37 cellular contexts compared by ENCODE assay signal in the genomic region with DNA sequence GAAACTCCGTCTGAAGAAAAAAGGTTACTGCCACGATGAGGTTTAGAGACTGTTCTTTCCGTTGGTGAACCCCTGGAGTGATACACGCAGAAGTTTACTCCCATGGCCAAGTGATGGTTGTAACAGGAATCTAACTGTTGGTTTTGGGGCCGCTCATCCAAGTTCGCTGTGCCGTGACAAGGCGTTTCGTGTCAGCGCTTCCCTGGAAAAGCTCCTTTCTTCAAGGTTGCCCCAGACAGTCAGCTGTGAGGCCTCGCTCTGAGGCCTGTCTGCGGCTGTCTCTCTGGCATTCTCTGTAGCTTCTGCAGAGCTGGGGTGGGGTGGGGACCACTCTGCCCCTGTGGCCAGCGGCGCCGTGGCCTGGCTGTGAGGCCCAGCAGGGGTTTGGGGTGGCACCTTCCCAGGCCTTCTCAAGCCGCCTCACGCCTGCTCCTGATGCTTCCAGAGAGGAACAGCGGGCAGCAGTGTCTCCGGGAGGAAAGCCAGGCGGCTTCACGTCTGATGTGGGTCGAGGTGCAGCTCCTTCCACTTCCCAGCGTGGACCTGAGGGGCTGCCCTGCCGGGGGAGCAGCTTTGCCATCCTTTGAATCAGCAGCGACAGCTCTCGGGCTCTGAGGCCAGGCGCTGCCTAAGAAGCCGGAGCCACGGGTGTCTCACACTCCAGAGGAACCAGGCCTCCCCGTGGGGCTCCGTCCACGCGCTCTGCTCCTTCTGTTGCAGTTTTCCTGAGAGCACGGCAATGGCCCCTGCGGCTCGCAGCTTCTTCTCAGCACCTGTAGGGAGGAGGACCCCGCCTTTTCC.
"Had no signal": no experiment of that assay in that cellular context is flagged by ENCODE, and none has a peak within 500 bp of the region (broad histone marks: within the 10 kb centered on the region; RNA-seq: fewer than 3 reads in every experiment).

No MANE protein-coding gene starts in this region.

- FAIRE-seq: astrocyte, bronchial epithelial cell, K562, RCC 7860 had no signal

- H3K4me2 ChIP-seq: PC-9 had no signal

- H3K4me3 ChIP-seq: K562, PC-9 had no signal

- H3K36me3 Mint-ChIP-seq: activated CD8-positive, alpha-beta memory T cell treated with anti-CD3 and anti-CD28 coated beads, Interleukin-2, amount 10 ng/mL, durations not matched to agents 7 days and 5 days; activated naive CD8-positive, alpha-beta T cell treated with anti-CD3 and anti-CD28 coated beads for 36 hours; brain had no signal

- H3K27ac Mint-ChIP-seq: activated CD4-positive, alpha-beta memory T cell treated with anti-CD3 and anti-CD28 coated beads, Interleukin-2, amount 10 ng/mL, durations not matched to agents 7 days and 5 days; activated CD8-positive, alpha-beta memory T cell treated with anti-CD3 and anti-CD28 coated beads, Interleukin-2, amount 10 ng/mL, durations not matched to agents 7 days and 5 days; activated naive CD8-positive, alpha-beta T cell treated with anti-CD3 and anti-CD28 coated beads for 36 hours; activated T-cell treated with anti-CD3 and anti-CD28 coated beads, Interleukin-2, amount 50 U/mL, for 72 hours; activated T-helper 17 cell treated with anti-CD3 and anti-CD28 coated beads, Interleukin-2, amount 50 U/mL, for 72 hours; brain had no signal

- H3K4me3 Mint-ChIP-seq: activated CD4-positive, alpha-beta memory T cell treated with anti-CD3 and anti-CD28 coated beads, Interleukin-2, amount 10 ng/mL, durations not matched to agents 7 days and 5 days; activated CD8-positive, alpha-beta memory T cell treated with anti-CD3 and anti-CD28 coated beads, Interleukin-2, amount 10 ng/mL, durations not matched to agents 7 days and 5 days; activated naive CD8-positive, alpha-beta T cell treated with anti-CD3 and anti-CD28 coated beads for 36 hours; activated T-cell treated with anti-CD3 and anti-CD28 coated beads, Interleukin-2, amount 50 U/mL, for 72 hours; activated T-helper 17 cell treated with anti-CD3 and anti-CD28 coated beads, Interleukin-2, amount 50 U/mL, for 72 hours; brain had no signal

- H3K9me3 Mint-ChIP-seq: activated naive CD8-positive, alpha-beta T cell treated with anti-CD3 and anti-CD28 coated beads for 36 hours; activated T-cell treated with anti-CD3 and anti-CD28 coated beads, Interleukin-2, amount 50 U/mL, for 72 hours; activated T-helper 17 cell treated with anti-CD3 and anti-CD28 coated beads, Interleukin-2, amount 50 U/mL, for 72 hours; brain had no signal

- H2AFZ ChIP-seq: PC-9 had no signal

- H3K27ac ChIP-seq: PC-9, RWPE1, WERI-Rb-1 had no signal

- H3K36me3 ChIP-seq: WERI-Rb-1 had no signal

- ATAC-seq: activated CD8-positive, alpha-beta memory T cell treated with anti-CD3 and anti-CD28 coated beads, Interleukin-2, amount 10 ng/mL, durations not matched to agents 7 days and 5 days; activated T-cell treated with anti-CD3 and anti-CD28 coated beads, Interleukin-2, amount 50 U/mL, for 72 hours; activated T-helper 17 cell treated with anti-CD3 and anti-CD28 coated beads, Interleukin-2, amount 50 U/mL, for 72 hours; K562; Right ventricle myocardium inferior had no signal

- DNase-seq: activated CD4-positive, alpha-beta memory T cell treated with anti-CD3 and anti-CD28 coated beads, Interleukin-2, amount 10 ng/mL, durations not matched to agents 7 days and 5 days; activated CD4-positive, alpha-beta T cell treated with anti-CD3 and anti-CD28 coated beads for 1 hour; activated CD4-positive, alpha-beta T cell treated with anti-CD3 and anti-CD28 coated beads for 48 hours; activated CD4-positive, CD25-positive, alpha-beta regulatory T cell; activated CD8-positive, alpha-beta memory T cell treated with anti-CD3 and anti-CD28 coated beads for 24 hours; activated CD8-positive, alpha-beta memory T cell treated with anti-CD3 and anti-CD28 coated beads, Interleukin-2, amount 10 ng/mL, durations not matched to agents 7 days and 5 days; activated naive CD4-positive, alpha-beta T cell; activated naive CD4-positive, alpha-beta T cell treated with anti-CD3 and anti-CD28 coated beads, Interleukin-2, amount 50 U/mL, for 16 hours; activated naive CD8-positive, alpha-beta T cell treated with anti-CD3 and anti-CD28 coated beads for 36 hours; activated T-cell treated with anti-CD3 and anti-CD28 coated beads, Interleukin-2, amount 50 U/mL, for 1 hour; activated T-cell treated with anti-CD3 and anti-CD28 coated beads, Interleukin-2, amount 50 U/mL, for 72 hours; amniotic stem cell; central memory CD4-positive, alpha-beta T cell; NCI-H1092 treated with DMSO at 0.1 percent for 48 hours; NCI-H1417; NCI-H146; NCI-H187; NCI-H2107; NCI-H2171; NCI-H510A; NCI-H526; NCI-H748 treated with DMSO at 0.1 percent for 48 hours; NK-92 treated with Interleukin-12 subunit alpha and Interleukin-12 subunit beta, amount 100 ng/mL, for 24 hours; PC-9; SW 1271; T-helper 1 cell; T-helper 2 cell; T-helper 9 cell; WERI-Rb-1 had no signal

- H3K27me3 Mint-ChIP-seq: activated CD4-positive, alpha-beta memory T cell treated with anti-CD3 and anti-CD28 coated beads, Interleukin-2, amount 10 ng/mL, durations not matched to agents 7 days and 5 days; activated CD8-positive, alpha-beta memory T cell treated with anti-CD3 and anti-CD28 coated beads, Interleukin-2, amount 10 ng/mL, durations not matched to agents 7 days and 5 days; activated naive CD8-positive, alpha-beta T cell treated with anti-CD3 and anti-CD28 coated beads for 36 hours had no signal

- H3K4me1 Mint-ChIP-seq: activated CD4-positive, alpha-beta memory T cell treated with anti-CD3 and anti-CD28 coated beads, Interleukin-2, amount 10 ng/mL, durations not matched to agents 7 days and 5 days; activated CD8-positive, alpha-beta memory T cell treated with anti-CD3 and anti-CD28 coated beads, Interleukin-2, amount 10 ng/mL, durations not matched to agents 7 days and 5 days; activated naive CD8-positive, alpha-beta T cell treated with anti-CD3 and anti-CD28 coated beads for 36 hours; activated T-helper 17 cell treated with anti-CD3 and anti-CD28 coated beads, Interleukin-2, amount 50 U/mL, for 72 hours had no signal
